25 cellular contexts compared by ENCODE assay signal in genomic region chr17:28350271-28350670, GRCh38. TPM values are rescaled to one million over a fixed set of nuclear protein-coding genes. Genes with fewer than 3 reads are reported as not detected.
A peak's percentile ranks its signal among the peaks of the same experiment; 100 is the strongest.
DNase-seq lines count a peak whose midpoint lies in the region; ATAC-seq, FAIRE-seq and TF ChIP-seq lines count a peak whose summit lies in the region.
"Had no signal": no experiment of that assay in that cellular context is flagged by ENCODE, and none has a peak within 500 bp of the region (broad histone marks: within the 10 kb centered on the region; RNA-seq: fewer than 3 reads in every experiment).

No MANE protein-coding gene starts in this region.

- no peaks in the 10 kb centered on the region for H3K27me3 ChIP-seq in astrocyte (ENCODE audit: insufficient read depth, low read length)
- no peaks in the 10 kb centered on the region for H3K27me3 ChIP-seq in upper lobe of right lung
- H3K27me3 ChIP-seq: BLaER1 had no signal

- H3K27me3 Mint-ChIP-seq in activated T-cell treated with anti-CD3 and anti-CD28 coated beads, Interleukin-2, amount 50 U/mL, for 72 hours (ENCODE audit: low read depth): no peaks in the 10 kb centered on the region
- no peaks in the 10 kb centered on the region for H3K27me3 Mint-ChIP-seq in astrocyte (ENCODE audit: low read depth, unreplicated experiment)
- no peaks in the 10 kb centered on the region for H3K27me3 Mint-ChIP-seq in activated naive CD4-positive, alpha-beta T cell treated with anti-CD3 and anti-CD28 coated beads for 36 hours (ENCODE audit: low read depth)
- H3K27me3 Mint-ChIP-seq: B cell; CD4-positive, CD25-positive, alpha-beta regulatory T cell had no signal

- H3K36me3 Mint-ChIP-seq in activated T-cell treated with anti-CD3 and anti-CD28 coated beads, Interleukin-2, amount 50 U/mL, for 72 hours (ENCODE audit: insufficient read depth in 2 of 2): peaks cover 3 to 9% of the 10 kb centered on the region in 2 donors
- H3K36me3 Mint-ChIP-seq in astrocyte (ENCODE audit: low read depth, unreplicated experiment): peaks cover 22% of the 10 kb centered on the region
- H3K36me3 Mint-ChIP-seq in activated naive CD4-positive, alpha-beta T cell treated with anti-CD3 and anti-CD28 coated beads for 36 hours (ENCODE audit: low read depth): peaks cover 34% of the 10 kb centered on the region

- H3K27ac Mint-ChIP-seq in activated T-cell treated with anti-CD3 and anti-CD28 coated beads, Interleukin-2, amount 50 U/mL, for 72 hours: peak overlapping the region; percentile 51
- H3K27ac Mint-ChIP-seq in astrocyte (ENCODE audit: unreplicated experiment): peak overlapping the region; percentile 70
- no peak overlapping the region for H3K27ac Mint-ChIP-seq in activated naive CD4-positive, alpha-beta T cell treated with anti-CD3 and anti-CD28 coated beads for 36 hours
- H3K27ac Mint-ChIP-seq: B cell; CD8-positive, alpha-beta T cell had no signal

- H3K9me3 Mint-ChIP-seq in activated T-cell treated with anti-CD3 and anti-CD28 coated beads, Interleukin-2, amount 50 U/mL, for 72 hours: no peaks in the 10 kb centered on the region
- peaks cover 5% of the 10 kb centered on the region for H3K9me3 Mint-ChIP-seq in astrocyte (ENCODE audit: unreplicated experiment)
- H3K9me3 Mint-ChIP-seq in activated naive CD4-positive, alpha-beta T cell treated with anti-CD3 and anti-CD28 coated beads for 36 hours: no peaks in the 10 kb centered on the region
- H3K9me3 Mint-ChIP-seq: CD4-positive, CD25-positive, alpha-beta regulatory T cell; CD8-positive, alpha-beta T cell had no signal

- H3K79me2 ChIP-seq in astrocyte (ENCODE audit: insufficient read depth, low read length): peaks cover 14% of the 10 kb centered on the region

- ATAC-seq in activated T-cell treated with anti-CD3 and anti-CD28 coated beads, Interleukin-2, amount 50 U/mL, for 72 hours (replicated peaks in 1 of 2): no peak
- ATAC-seq in upper lobe of right lung: no peak
- ATAC-seq: CD8-positive, alpha-beta T cell; GM12878 had no signal

- CTCF ChIA-PET in activated naive CD4-positive, alpha-beta T cell treated with anti-CD3 and anti-CD28 coated beads for 36 hours (lab: Charles Lee): interaction anchor here (0.7 kb wide), 1 partner anchor 24 kb away, joined by 3 read pairs; no protein-coding TSS in a partner anchor

- no peak overlapping the region for H2AFZ ChIP-seq in astrocyte (ENCODE audit: low read depth, low read length)

- H3K4me2 ChIP-seq in astrocyte (ENCODE audit: low read length): no peak overlapping the region
- H3K4me2 ChIP-seq: BLaER1 had no signal

- H3K4me1 Mint-ChIP-seq in activated T-cell treated with anti-CD3 and anti-CD28 coated beads, Interleukin-2, amount 50 U/mL, for 72 hours (ENCODE audit: low read depth): no peaks in the 10 kb centered on the region
- peaks cover 20% of the 10 kb centered on the region for H3K4me1 Mint-ChIP-seq in astrocyte (ENCODE audit: low read depth, unreplicated experiment)
- H3K4me1 Mint-ChIP-seq in activated naive CD4-positive, alpha-beta T cell treated with anti-CD3 and anti-CD28 coated beads for 36 hours (ENCODE audit: low read depth): peaks cover 5% of the 10 kb centered on the region
- H3K4me1 Mint-ChIP-seq: B cell had no signal

- TF ChIP-seq CTCF in astrocyte (IDR thresholded peaks at IDR 0.05; ENCODE audit: insufficient read depth, low read depth, low read length): no peak
- no peak for TF ChIP-seq CTCF in upper lobe of right lung (IDR thresholded peaks at IDR 0.05)

- no peak overlapping the region for H3K4me3 Mint-ChIP-seq in activated T-cell treated with anti-CD3 and anti-CD28 coated beads, Interleukin-2, amount 50 U/mL, for 72 hours
- H3K4me3 Mint-ChIP-seq in astrocyte (ENCODE audit: unreplicated experiment): no peak overlapping the region
- H3K4me3 Mint-ChIP-seq in activated naive CD4-positive, alpha-beta T cell treated with anti-CD3 and anti-CD28 coated beads for 36 hours: no peak overlapping the region
- H3K4me3 Mint-ChIP-seq: B cell; CD4-positive, CD25-positive, alpha-beta regulatory T cell; CD8-positive, alpha-beta T cell had no signal

- no peak overlapping the region for H3K9ac ChIP-seq in astrocyte (ENCODE audit: low read length)
- H3K9ac ChIP-seq: BLaER1 had no signal

- intact Hi-C loops in posterior vena cava (cut with DNase I): no loop called here
- intact Hi-C loops in upper lobe of right lung (cut with DNase I): no loop called here
- intact Hi-C loops in activated naive CD4-positive, alpha-beta T cell treated with anti-CD3 and anti-CD28 coated beads for 36 hours (cut with micrococcal nuclease): no loop called here

- H3K4me1 ChIP-seq in astrocyte (ENCODE audit: insufficient read depth, low read length) (peaks cover 30% of the 10 kb centered on the region), upper lobe of right lung (peaks cover 15% of the 10 kb centered on the region)
- H3K4me1 ChIP-seq: BLaER1 had no signal

- no peak for FAIRE-seq in astrocyte (lab: Jason Lieb, UNC)
- FAIRE-seq: A204.1, D721Med, GM12878, GM19239, H54 had no signal

- no peak overlapping the region for H3K27ac ChIP-seq in astrocyte (ENCODE audit: low read depth, low read length)
- H3K27ac ChIP-seq in upper lobe of right lung: no peak overlapping the region
- H3K27ac ChIP-seq: 22Rv1, BLaER1, C4-2B had no signal

- no peak overlapping the region for H3K4me3 ChIP-seq in astrocyte (ENCODE audit: insufficient read depth, low read depth, low read length)
- no peak overlapping the region for H3K4me3 ChIP-seq in upper lobe of right lung
- H3K4me3 ChIP-seq: BLaER1, GM12878 had no signal

- H3K36me3 ChIP-seq in astrocyte (ENCODE audit: insufficient read depth, low read length) (peaks cover 49% of the 10 kb centered on the region), upper lobe of right lung (peaks cover 100% of the 10 kb centered on the region)

- H3K9me3 ChIP-seq in astrocyte (ENCODE audit: insufficient read depth, low read depth, low read length): no peaks in the 10 kb centered on the region
- no peaks in the 10 kb centered on the region for H3K9me3 ChIP-seq in upper lobe of right lung
- H3K9me3 ChIP-seq: BLaER1 had no signal

- DNase-seq in activated T-cell treated with anti-CD3 and anti-CD28 coated beads, Interleukin-2, amount 50 U/mL, for 72 hours: no peak
- DNase-seq in activated T-cell treated with anti-CD3 and anti-CD28 coated beads, Interleukin-2, amount 50 U/mL, for 48 hours: no peak
- no peak for DNase-seq in astrocyte (ENCODE audit: low read depth)
- peak; percentile 68 for DNase-seq in posterior vena cava (ENCODE audit: low spot score)
- DNase-seq in upper lobe of right lung: peak; percentile 19
- DNase-seq in stimulated activated CD4-positive, alpha-beta T cell treated with anti-CD3 and anti-CD28 coated beads, Interleukin-4, amount 100 ng/mL, for 4 hours: no peak
- DNase-seq in iPS-NIHi7 (ENCODE audit: extremely low spot score): no peak
- DNase-seq in activated naive CD4-positive, alpha-beta T cell treated with anti-CD3 and anti-CD28 coated beads for 36 hours: no peak
- DNase-seq: CD4-positive, CD25-positive, alpha-beta regulatory T cell; CD8-positive, alpha-beta T cell; DMS 273 treated with DMSO at 0.1 percent for 48 hours; DMS79; EL; GDM1; GOT3; HCEC 1CT had no signal

- H4K20me1 ChIP-seq in astrocyte (ENCODE audit: insufficient read depth, low read length): peaks cover 25% of the 10 kb centered on the region

RNA-seq across cellular contexts. Expression of gene POLDIP2, which starts 7.1 kb away (rescaled TPM):
- total RNA-seq in activated T-cell treated with anti-CD3 and anti-CD28 coated beads, Interleukin-2, amount 50 U/mL, for 72 hours: 10 to 100 TPM; 78.2 to 91.2 TPM
- 78.6 and 79.1 TPM in 2 replicates for total RNA-seq in astrocyte
- 10 to 100 TPM; 53.5 to 54.4 TPM for total RNA-seq in posterior vena cava
- total RNA-seq in upper lobe of right lung: 55.3 TPM
- total RNA-seq in activated naive CD4-positive, alpha-beta T cell treated with anti-CD3 and anti-CD28 coated beads for 36 hours: 10 to 100 TPM; 74.6 to 76.5 TPM

RNA-seq across cellular contexts. Expression of gene TNFAIP1, which starts 14.7 kb away (rescaled TPM):
- total RNA-seq in activated T-cell treated with anti-CD3 and anti-CD28 coated beads, Interleukin-2, amount 50 U/mL, for 72 hours: 10 to 100 TPM; 20.9 to 22.1 TPM
- total RNA-seq in astrocyte (87.0 and 100 TPM in 2 replicates), posterior vena cava (10 to 100 TPM; 39.7 to 45.9 TPM), upper lobe of right lung (82.7 TPM)
- 10 to 100 TPM; 18.6 to 18.7 TPM for total RNA-seq in activated naive CD4-positive, alpha-beta T cell treated with anti-CD3 and anti-CD28 coated beads for 36 hours

RNA-seq across cellular contexts. Expression of gene SEBOX, which starts 14.7 kb away (rescaled TPM):
- total RNA-seq in activated T-cell treated with anti-CD3 and anti-CD28 coated beads, Interleukin-2, amount 50 U/mL, for 72 hours: not detected
- total RNA-seq in astrocyte: not detected in 2 replicates
- total RNA-seq in posterior vena cava: not detected
- not detected for total RNA-seq in upper lobe of right lung
- total RNA-seq in activated naive CD4-positive, alpha-beta T cell treated with anti-CD3 and anti-CD28 coated beads for 36 hours: not detected
- total RNA-seq: B cell; CD4-positive, CD25-positive, alpha-beta regulatory T cell; CD8-positive, alpha-beta T cell; GM12878 had no signal

RNA-seq across cellular contexts. Expression of gene IFT20, which starts 15.0 kb away (rescaled TPM):
- total RNA-seq in activated T-cell treated with anti-CD3 and anti-CD28 coated beads, Interleukin-2, amount 50 U/mL, for 72 hours: 10 to 100 TPM; 31.1 to 31.7 TPM
- total RNA-seq in astrocyte (69.9 and 70.4 TPM in 2 replicates), posterior vena cava (10 to 100 TPM; 28.3 to 34.9 TPM), upper lobe of right lung (33.3 TPM)
- 10 to 100 TPM; 17.9 to 18.1 TPM for total RNA-seq in activated naive CD4-positive, alpha-beta T cell treated with anti-CD3 and anti-CD28 coated beads for 36 hours

RNA-seq across cellular contexts. Expression of gene VTN, which starts 19.8 kb away (rescaled TPM):
- under 1 TPM; 0.19 to 0.30 TPM for total RNA-seq in activated T-cell treated with anti-CD3 and anti-CD28 coated beads, Interleukin-2, amount 50 U/mL, for 72 hours
- 1.4 and 2.7 TPM in 2 replicates for total RNA-seq in astrocyte
- total RNA-seq in posterior vena cava: 1 to 10 TPM; 1.8 to 5.4 TPM
- total RNA-seq in upper lobe of right lung: 1.3 TPM
- not detected for total RNA-seq in activated naive CD4-positive, alpha-beta T cell treated with anti-CD3 and anti-CD28 coated beads for 36 hours
- total RNA-seq: CD4-positive, CD25-positive, alpha-beta regulatory T cell had no signal

Comparison
In these comparisons a context has a peak if more than half of its experiments do, and no peak if none do; other contexts are left out.
1. DNase-seq: peak in posterior vena cava (single experiment) and upper lobe of right lung (single experiment); none in activated T-cell treated with anti-CD3 and anti-CD28 coated beads, Interleukin-2, amount 50 U/mL, for 72 hours (0 of 2), activated T-cell treated with anti-CD3 and anti-CD28 coated beads, Interleukin-2, amount 50 U/mL, for 48 hours (0 of 2), astrocyte (single experiment), stimulated activated CD4-positive, alpha-beta T cell treated with anti-CD3 and anti-CD28 coated beads, Interleukin-4, amount 100 ng/mL, for 4 hours (0 of 2), iPS-NIHi7 (single experiment) and activated naive CD4-positive, alpha-beta T cell treated with anti-CD3 and anti-CD28 coated beads for 36 hours (single experiment).